In the genomic region with DNA sequence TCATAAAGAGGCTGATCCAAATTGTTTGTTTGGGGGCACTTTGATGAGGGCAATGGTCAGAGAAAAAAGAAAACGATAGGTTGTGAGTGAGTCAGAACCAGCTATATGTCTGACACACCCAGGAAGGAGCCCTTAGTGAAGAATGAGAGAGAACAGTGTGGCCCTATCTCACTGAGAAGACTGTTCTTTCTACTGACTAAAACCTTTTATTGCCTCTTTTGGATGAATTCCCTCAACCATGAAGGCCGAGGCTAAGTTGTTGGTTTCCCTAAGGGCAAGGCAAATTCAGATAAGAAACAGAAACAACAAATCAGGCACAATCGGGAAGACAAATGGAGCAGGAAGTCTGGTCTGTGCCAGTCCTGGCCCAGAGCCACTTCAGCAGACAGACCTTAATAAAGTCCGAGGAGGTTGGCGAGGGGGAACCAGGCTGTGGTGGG, we compare ENCODE assay signal across 8 cellular contexts.
DNase-seq lines count a peak whose midpoint lies in the region; ATAC-seq and TF ChIP-seq lines count a peak whose summit lies in the region.

No MANE protein-coding gene starts in this region.

- H3K9me3 Mint-ChIP-seq in CD8-positive, alpha-beta T cell, result no peaks in the 10 kb centered on the region

- H3K36me3 ChIP-seq in CD8-positive, alpha-beta T cell (ENCODE audit: insufficient read depth, low read length), result peaks cover 77% of the 10 kb centered on the region
- H3K36me3 ChIP-seq in colonic mucosa (no peaks in the 10 kb centered on the region), mucosa of stomach (ENCODE audit: control insufficient read depth, insufficient read depth, low read length) (no peaks in the 10 kb centered on the region)

- peaks cover 92% of the 10 kb centered on the region for H3K4me1 ChIP-seq in CD8-positive, alpha-beta T cell (ENCODE audit: insufficient read depth, low read length)
- H3K4me1 ChIP-seq in colonic mucosa (peaks cover 8% of the 10 kb centered on the region), mucosa of stomach (ENCODE audit: control insufficient read depth, insufficient read depth, low read length) (peaks cover 48% of the 10 kb centered on the region)

- POLR2A ChIA-PET in CD8-positive, alpha-beta T cell (lab: Charles Lee), result interaction anchor here (1.2 to 1.7 kb wide), 2 partner anchors 31 to 34 kb away, joined by 3 to 7 read pairs; no protein-coding TSS in a partner anchor

- no peaks in the 10 kb centered on the region for H3K27me3 ChIP-seq in CD8-positive, alpha-beta T cell (ENCODE audit: insufficient read depth, low read length)
- H3K27me3 ChIP-seq in colonic mucosa (no peaks in the 10 kb centered on the region), mucosa of stomach (ENCODE audit: control insufficient read depth, insufficient read depth, low read length) (no peaks in the 10 kb centered on the region)

- peak; percentile 26 for ATAC-seq in CD8-positive, alpha-beta T cell
- ATAC-seq in HG03025 (IDR thresholded peaks at IDR 0.05; ENCODE audit: low FRiP score, unreplicated experiment), result no peak
- ATAC-seq in HG03342 (IDR thresholded peaks at IDR 0.05; ENCODE audit: unreplicated experiment), result no peak
- no peak for ATAC-seq in GM21423 (IDR thresholded peaks at IDR 0.05; ENCODE audit: unreplicated experiment)

- H3K27ac Mint-ChIP-seq in CD8-positive, alpha-beta T cell, result peak overlapping the region; percentile 95

- H3K4me1 Mint-ChIP-seq in CD8-positive, alpha-beta T cell (ENCODE audit: low read depth), result peaks cover 93% of the 10 kb centered on the region

- CTCF ChIA-PET in CD8-positive, alpha-beta T cell (lab: Charles Lee), result interaction anchor here (0.8 to 1.4 kb wide), 8 partner anchors 22 to 577 kb away, joined by 3 to 6 read pairs (median 3); no protein-coding TSS in a partner anchor

- no peaks in the 10 kb centered on the region for H3K9me3 ChIP-seq in CD8-positive, alpha-beta T cell (ENCODE audit: low read length)
- H3K9me3 ChIP-seq in colonic mucosa (no peaks in the 10 kb centered on the region), mucosa of stomach (ENCODE audit: control insufficient read depth, low read length) (no peaks in the 10 kb centered on the region)

- intact Hi-C loops in CD8-positive, alpha-beta T cell (cut with DNase I, micrococcal nuclease), result no loop called here
- intact Hi-C loops in colonic mucosa (cut with DNase I), result no loop called here

- peak overlapping the region; percentile 58 for H3K4me3 Mint-ChIP-seq in CD8-positive, alpha-beta T cell

- no peak overlapping the region for H3K4me3 ChIP-seq in CD8-positive, alpha-beta T cell (ENCODE audit: low read depth, low read length)
- no peak overlapping the region for H3K4me3 ChIP-seq in colonic mucosa
- H3K4me3 ChIP-seq in mucosa of stomach (ENCODE audit: low read length), result no peak overlapping the region

- peaks cover 96% of the 10 kb centered on the region for H3K36me3 Mint-ChIP-seq in CD8-positive, alpha-beta T cell

- no peak for TF ChIP-seq CTCF in CD8-positive, alpha-beta T cell (IDR thresholded peaks at IDR 0.05)
- TF ChIP-seq CTCF in colonic mucosa (IDR thresholded peaks at IDR 0.05), result no peak

- H3K27ac ChIP-seq in CD8-positive, alpha-beta T cell (ENCODE audit: low read depth, low read length), result peak overlapping the region; percentile 8
- peak overlapping the region; percentile 77 for H3K27ac ChIP-seq in colonic mucosa

- no peaks in the 10 kb centered on the region for H3K27me3 Mint-ChIP-seq in CD8-positive, alpha-beta T cell (ENCODE audit: low read depth)

- H3K9ac ChIP-seq in colonic mucosa (ENCODE audit: low read depth in 2 of 2, low read length in 2 of 2) (peak overlapping the region in 1 of 2 donors; percentile 56), mucosa of stomach (ENCODE audit: low read length) (peak overlapping the region; percentile 8)

- no peak for DNase-seq in CD8-positive, alpha-beta T cell
- DNase-seq in NCI-H748 treated with DMSO at 0.1 percent for 48 hours (lab: John Stamatoyannopoulos, UW) (peak; percentile 51), colonic mucosa (peak; percentile 66), amniotic stem cell (lab: John Stamatoyannopoulos, UW) (no peak)

Comparison
In these comparisons a context has a peak if more than half of its experiments do, and no peak if none do; other contexts are left out.
1. DNase-seq: peak in NCI-H748 treated with DMSO at 0.1 percent for 48 hours (single experiment) and colonic mucosa (single experiment); none in CD8-positive, alpha-beta T cell (0 of 7) and amniotic stem cell (single experiment).